Comparison of ENCODE assay signal across 8 cellular contexts in genomic region chr20:1324598-1325172, GRCh38. TPM values are rescaled to one million over a fixed set of nuclear protein-coding genes. Genes with fewer than 3 reads are reported as not detected.
DNase-seq lines count a peak whose midpoint lies in the region; ATAC-seq, FAIRE-seq and TF ChIP-seq lines count a peak whose summit lies in the region.

No MANE protein-coding gene starts in this region.

- peaks cover 0 to 1% of the 10 kb centered on the region in 2 experiments for H3K36me3 ChIP-seq in keratinocyte (ENCODE audit: control insufficient read depth in 2 of 2, extremely low read depth in 1 of 2, insufficient read depth in 2 of 2, low read length in 2 of 2)

- FAIRE-seq in keratinocyte (lab: Jason Lieb, UNC) = no peak

- H3K4me2 ChIP-seq in keratinocyte (ENCODE audit: control insufficient read depth, extremely low read depth, insufficient read depth, low read depth, low read length) = peak overlapping the region; percentile 96

- dilution Hi-C loops in keratinocyte (cut with MboI; ENCODE audit: extremely low pct_ligation_motif_present, low sequenced_read_pairs) = no loop called here

- POLR2A ChIA-PET in AG04450 (lab: Yijun Ruan, JAX) = interaction anchor here (0.6 to 1.7 kb wide), 2 partner anchors 39 to 67 kb away, joined by 3 to 9 read pairs; no protein-coding TSS in a partner anchor

- H3K27me3 Mint-ChIP-seq in activated naive CD8-positive, alpha-beta T cell treated with anti-CD3 and anti-CD28 coated beads, Interleukin-2, amount 50 U/mL, for 24 hours = no peaks in the 10 kb centered on the region

- H3K4me1 ChIP-seq in keratinocyte (ENCODE audit: control insufficient read depth, extremely low read depth, insufficient read depth, low read length) = peaks cover 58% of the 10 kb centered on the region

- peak; percentile 61 for DNase-seq in AG04450 (ENCODE audit: low read depth, low spot score)
- peak; percentile 44 for DNase-seq in activated naive CD8-positive, alpha-beta T cell treated with anti-CD3 and anti-CD28 coated beads, Interleukin-2, amount 50 U/mL, for 24 hours
- DNase-seq in keratinocyte (ENCODE audit: low read depth, low spot score) = no peak
- DNase-seq in NK-92 treated with Interleukin-12 subunit alpha and Interleukin-12 subunit beta, amount 100 ng/mL, for 24 hours (lab: John Stamatoyannopoulos, UW) = no peak
- no peak for DNase-seq in NCI-H510A (lab: John Stamatoyannopoulos, UW)

- CTCF ChIA-PET in AG04450 (lab: Charles Lee) = interaction anchor here (1.1 kb wide), 1 partner anchor 113 kb away, joined by 3 read pairs; no protein-coding TSS in a partner anchor

- H3K4me3 ChIP-seq in AG04450 (ENCODE audit: low read depth, low read length) (peak overlapping the region; percentile 95), keratinocyte (ENCODE audit: control insufficient read depth in 2 of 3, extremely low read depth in 1 of 3, insufficient read depth in 2 of 3, low read depth in 1 of 3, low read length in 3 of 3) (peak overlapping the region; percentile 65 to 92 (median 80))

- TF ChIP-seq CTCF in AG04450 (IDR thresholded peaks at IDR 0.05; ENCODE audit: low read depth, low read length) (no peak), keratinocyte (optimal IDR thresholded peaks at IDR 0.05 in 1 of 3, IDR thresholded peaks at IDR 0.05 in 1 of 3, conservative IDR thresholded peaks at IDR 0.05 in 1 of 3; ENCODE audit: extremely low read depth in 1 of 3, insufficient read depth in 2 of 3, low read length in 3 of 3) (no peak)

- H3K9me3 ChIP-seq in AG04450 (ENCODE audit: control insufficient read depth, insufficient read depth, low read length) = peaks cover 12% of the 10 kb centered on the region
- H3K9me3 ChIP-seq in keratinocyte (ENCODE audit: control insufficient read depth, low read depth, low read length) = no peaks in the 10 kb centered on the region

- no peaks in the 10 kb centered on the region for H4K20me1 ChIP-seq in keratinocyte (ENCODE audit: control insufficient read depth, extremely low read depth, insufficient read depth, low read length)

- H3K27me3 ChIP-seq in AG04450 (ENCODE audit: control insufficient read depth, insufficient read depth, low read length) (no peaks in the 10 kb centered on the region), keratinocyte (ENCODE audit: control insufficient read depth, extremely low read depth, insufficient read depth, low read length) (no peaks in the 10 kb centered on the region)

- H3K36me3 Mint-ChIP-seq in activated naive CD8-positive, alpha-beta T cell treated with anti-CD3 and anti-CD28 coated beads, Interleukin-2, amount 50 U/mL, for 24 hours (ENCODE audit: low read depth) = peaks cover 3% of the 10 kb centered on the region

- no peak overlapping the region for H3K4me3 Mint-ChIP-seq in activated naive CD8-positive, alpha-beta T cell treated with anti-CD3 and anti-CD28 coated beads, Interleukin-2, amount 50 U/mL, for 24 hours

- H3K9ac ChIP-seq in keratinocyte (ENCODE audit: control insufficient read depth, extremely low read depth, insufficient read depth, low read length) = peak overlapping the region; percentile 100

- peaks cover 19% of the 10 kb centered on the region for H3K4me1 Mint-ChIP-seq in activated naive CD8-positive, alpha-beta T cell treated with anti-CD3 and anti-CD28 coated beads, Interleukin-2, amount 50 U/mL, for 24 hours

- H3K27ac ChIP-seq in AG04450 (ENCODE audit: low read depth, low read length) (peak overlapping the region; percentile 100), keratinocyte (ENCODE audit: control insufficient read depth, insufficient read depth, low read length) (peak overlapping the region; percentile 99), temporal lobe (ENCODE audit: low read depth, low read length) (peak overlapping the region; percentile 92)

- no peak overlapping the region for H3K27ac Mint-ChIP-seq in activated naive CD8-positive, alpha-beta T cell treated with anti-CD3 and anti-CD28 coated beads, Interleukin-2, amount 50 U/mL, for 24 hours

- no peaks in the 10 kb centered on the region for H3K9me3 Mint-ChIP-seq in activated naive CD8-positive, alpha-beta T cell treated with anti-CD3 and anti-CD28 coated beads, Interleukin-2, amount 50 U/mL, for 24 hours

- peak overlapping the region; percentile 68 for H2AFZ ChIP-seq in keratinocyte (ENCODE audit: control insufficient read depth, low read length)

- peaks cover 2% of the 10 kb centered on the region for H3K9me1 ChIP-seq in keratinocyte (ENCODE audit: control insufficient read depth, extremely low read depth, insufficient read depth, low read length)

- ATAC-seq in HG02763 (IDR thresholded peaks at IDR 0.05; ENCODE audit: unreplicated experiment) (peak; percentile 5), GM19397 (IDR thresholded peaks at IDR 0.05; ENCODE audit: unreplicated experiment) (no peak)
- ATAC-seq in activated naive CD8-positive, alpha-beta T cell treated with anti-CD3 and anti-CD28 coated beads, Interleukin-2, amount 50 U/mL, for 24 hours = peak; percentile 34

- H3K79me2 ChIP-seq in keratinocyte (ENCODE audit: control insufficient read depth, insufficient read depth, low read length) = peaks cover 41% of the 10 kb centered on the region

RNA-seq across cellular contexts. Expression of gene SDCBP2, which starts 4.3 kb away (rescaled TPM):
- polyA plus RNA-seq in AG04450 (2011; rRNA removed) (2.0 and 2.1 TPM in 2 replicates), keratinocyte (27.8 to 78.9 TPM (median 36.0 TPM) in 3 replicates)
- 0.48 and 0.55 TPM in 2 replicates for polyA minus RNA-seq in AG04450 (2011; rRNA and poly(A)+ RNA removed)
- polyA plus RNA-seq in keratinocyte (2011; ENCODE audit: low read depth) = 169 TPM
- 35.5 and 51.1 TPM in 2 replicates for polyA plus RNA-seq in keratinocyte (2011; cell fraction: cytosol; rRNA removed)
- polyA plus RNA-seq in keratinocyte (2011; cell fraction: nucleus; rRNA removed) = 75.7 and 82.7 TPM in 2 replicates
- 22.3 and 259 TPM in 2 replicates for polyA plus RNA-seq in keratinocyte (2012; ENCODE audit: low replicate concordance)
- polyA minus RNA-seq in keratinocyte = 7.2 to 26.4 TPM (median 15.1 TPM) in 3 replicates
- polyA minus RNA-seq in keratinocyte (2011; cell fraction: cytosol; rRNA and poly(A)+ RNA removed) = 35.1 TPM
- 30.1 and 36.9 TPM in 2 replicates for polyA minus RNA-seq in keratinocyte (2011; cell fraction: nucleus; rRNA and poly(A)+ RNA removed)
- total RNA-seq in temporal lobe = 2.7 TPM

RNA-seq across cellular contexts. Expression of gene SNPH, which starts 58.6 kb away (rescaled TPM):
- polyA plus RNA-seq in AG04450 (2011; rRNA removed) (1.5 and 2.6 TPM in 2 replicates), keratinocyte (1.3 to 2.4 TPM (median 1.4 TPM) in 3 replicates)
- 2.0 and 3.5 TPM in 2 replicates for polyA minus RNA-seq in AG04450 (2011; rRNA and poly(A)+ RNA removed)
- polyA plus RNA-seq in keratinocyte (2011; ENCODE audit: low read depth) = 1.7 TPM
- 1.0 and 2.7 TPM in 2 replicates for polyA plus RNA-seq in keratinocyte (2011; cell fraction: cytosol; rRNA removed)
- polyA plus RNA-seq in keratinocyte (2011; cell fraction: nucleus; rRNA removed) = 3.7 and 5.6 TPM in 2 replicates
- 2.7 and 5.2 TPM in 2 replicates for polyA plus RNA-seq in keratinocyte (2012; ENCODE audit: low replicate concordance)
- 2.4 to 5.5 TPM (median 3.2 TPM) in 3 replicates for polyA minus RNA-seq in keratinocyte
- 3.3 TPM for polyA minus RNA-seq in keratinocyte (2011; cell fraction: cytosol; rRNA and poly(A)+ RNA removed)
- 4.0 and 4.9 TPM in 2 replicates for polyA minus RNA-seq in keratinocyte (2011; cell fraction: nucleus; rRNA and poly(A)+ RNA removed)
- total RNA-seq in temporal lobe = 13.5 TPM

Comparison
In these comparisons a context has a peak if more than half of its experiments do, and no peak if none do; other contexts are left out.
1. DNase-seq: peak in AG04450 (single experiment) and activated naive CD8-positive, alpha-beta T cell treated with anti-CD3 and anti-CD28 coated beads, Interleukin-2, amount 50 U/mL, for 24 hours (single experiment); none in keratinocyte (single experiment), NK-92 treated with Interleukin-12 subunit alpha and Interleukin-12 subunit beta, amount 100 ng/mL, for 24 hours (single experiment) and NCI-H510A (single experiment).
2. Peak in every context shown above with its lines, with median percentiles within 50 percentile points of each other: H3K27ac ChIP-seq.